Comparison of ENCODE assay signal across 1 cellular context in genomic region chr4:102759835-102760644, GRCh38.
TF ChIP-seq lines count a peak whose summit lies in the region.

No MANE protein-coding gene starts in this region.

TF ChIP-seq in HEK293, 187 proteins besides CTCF, POLR2A, EP300 and RAD21 (continued from another document):
- TF ChIP-seq PRDM2 (tag by site-specific recombination; IDR thresholded peaks at IDR 0.05; ENCODE audit: borderline replicate concordance) (no peak), ZNF391 (tag by site-specific recombination; IDR thresholded peaks at IDR 0.05; ENCODE audit: borderline replicate concordance, low read depth) (no peak), ZNF24 (tag by site-specific recombination; IDR thresholded peaks at IDR 0.05) (peak; percentile 52; the same call in 1 of the 2 replicates), ZNF626 (tag by site-specific recombination; IDR thresholded peaks at IDR 0.05) (no peak), PRDM4 (tag by site-specific recombination; IDR thresholded peaks at IDR 0.05) (no peak), ZNF558 (tag by site-specific recombination; IDR thresholded peaks at IDR 0.05) (no peak), ZNF501 (tag by site-specific recombination; IDR thresholded peaks at IDR 0.05) (no peak), SP7 (tag by site-specific recombination; IDR thresholded peaks at IDR 0.05) (0 out of 2 replicates have a peak, but pooled peaks have one; percentile 1), ZXDB (tag by site-specific recombination; IDR thresholded peaks at IDR 0.05) (0 out of 2 replicates have a peak, but pooled peaks have one; percentile 6), SALL2 (tag by site-specific recombination; IDR thresholded peaks at IDR 0.05; ENCODE audit: borderline replicate concordance) (no peak), ZNF707 (tag by site-specific recombination; IDR thresholded peaks at IDR 0.05) (no peak), ZNF426 (tag by site-specific recombination; IDR thresholded peaks at IDR 0.05) (no peak), ZBTB26 (tag by site-specific recombination; optimal IDR thresholded peaks at IDR 0.05) (no peak), SCRT1 (tag by site-specific recombination; IDR thresholded peaks at IDR 0.05; ENCODE audit: borderline replicate concordance) (no peak), ZEB2 (tag by site-specific recombination; IDR thresholded peaks at IDR 0.05) (no peak)
- TF ChIP-seq, protein P1, sequence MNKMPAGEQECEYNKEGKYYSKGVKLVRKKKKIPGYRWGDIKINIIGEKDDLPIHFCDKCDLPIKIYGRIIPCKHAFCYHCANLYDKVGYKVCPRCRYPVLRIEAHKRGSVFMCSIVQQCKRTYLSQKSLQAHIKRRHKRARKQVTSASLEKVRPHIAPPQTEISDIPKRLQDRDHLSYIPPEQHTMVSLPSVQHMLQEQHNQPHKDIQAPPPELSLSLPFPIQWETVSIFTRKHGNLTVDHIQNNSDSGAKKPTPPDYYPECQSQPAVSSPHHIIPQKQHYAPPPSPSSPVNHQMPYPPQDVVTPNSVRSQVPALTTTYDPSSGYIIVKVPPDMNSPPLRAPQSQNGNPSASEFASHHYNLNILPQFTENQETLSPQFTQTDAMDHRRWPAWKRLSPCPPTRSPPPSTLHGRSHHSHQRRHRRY (tag by site-specific recombination; IDR thresholded peaks at IDR 0.05), result no peak
TF ChIP-seq in HEK293: peak in this region for 5.
